In the genomic region with DNA sequence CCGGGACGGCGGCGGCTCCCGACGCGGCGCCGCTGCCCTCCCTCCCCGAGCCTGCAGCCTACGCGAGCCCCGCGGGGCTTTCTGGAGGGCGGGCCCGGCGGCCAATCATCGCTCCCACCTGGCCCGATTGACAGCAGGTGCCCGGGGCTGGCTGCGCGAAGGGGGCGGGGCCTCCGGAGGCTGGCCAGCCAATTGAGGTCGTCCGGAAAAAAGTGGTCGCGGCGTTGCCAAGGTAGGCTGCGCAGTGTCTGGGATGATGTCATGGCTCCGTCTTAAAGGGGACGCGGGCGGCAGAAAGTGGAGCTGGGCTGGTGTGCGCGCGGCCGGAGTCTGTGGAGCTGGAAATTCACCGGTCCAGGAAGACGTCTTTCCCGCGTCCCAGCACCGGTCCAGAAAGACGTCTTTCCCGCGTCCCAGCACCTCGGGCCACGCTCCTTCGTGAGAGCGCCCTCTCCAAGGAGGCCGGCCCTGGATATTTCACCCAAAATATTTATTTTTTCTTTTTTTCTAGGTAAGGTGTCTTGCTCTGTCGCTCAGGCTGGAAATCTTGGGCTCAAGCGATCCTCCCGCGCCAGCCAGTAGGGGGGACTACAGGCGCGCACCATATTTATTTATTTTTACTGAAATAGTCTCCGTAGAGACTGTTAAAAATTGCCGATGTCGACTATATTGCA, we compare ENCODE assay signal across 8 cellular contexts. TPM values are rescaled to one million over a fixed set of nuclear protein-coding genes. Genes with fewer than 3 reads are reported as not detected.
DNase-seq lines count a peak whose midpoint lies in the region; ATAC-seq, FAIRE-seq and TF ChIP-seq lines count a peak whose summit lies in the region.

A gene (minus strand): TSS at position 83 of the 674 bp plus-strand sequence. CDS start 154 bp downstream, outside the sequence.

- peak within 1 kb of the TSS; percentile 96 for H3K27ac Mint-ChIP-seq in chondrocyte (ENCODE audit: unreplicated experiment)

- DNase-seq in BE2C (peak; percentile 93), GM19238 (ENCODE audit: insufficient read length, low spot score) (peak; percentile 97), NCI-H510A treated with DMSO at 0.1 percent for 48 hours (lab: John Stamatoyannopoulos, UW) (peak; percentile 93), chondrocyte (ENCODE audit: low spot score) (peak; percentile 99), kidney (peak; percentile 99)
- DNase-seq in activated CD4-positive, alpha-beta T cell treated with anti-CD3 and anti-CD28 coated beads for 24 hours (ENCODE audit: low read depth in 2 of 2): peak; percentile 93 to 96
- DNase-seq in stimulated activated CD4-positive, alpha-beta T cell treated with anti-CD3 and anti-CD28 coated beads, Interleukin-15, amount 100 ng/mL, for 24 hours: peak; percentile 99

- TF ChIP-seq CTCF in BE2C (IDR thresholded peaks at IDR 0.05; ENCODE audit: low read depth, low read length): peak; percentile 49
- peak; percentile 90 for TF ChIP-seq CTCF in chondrocyte (IDR thresholded peaks at IDR 0.05)
- TF ChIP-seq CTCF in kidney (IDR thresholded peaks at IDR 0.05; ENCODE audit: borderline replicate concordance, extremely low read depth, insufficient read depth): peak; percentile 35

- H3K4me3 ChIP-seq in BE2C (ENCODE audit: low read depth, low read length): peak within 1 kb of the TSS; percentile 73
- H3K4me3 ChIP-seq in kidney (ENCODE audit: low read length in 2 of 2): peak within 1 kb of the TSS; percentile 81 to 87

- H3K4me1 Mint-ChIP-seq in chondrocyte (ENCODE audit: low read depth): peaks cover 30% of the 10 kb centered on the region

- peak within 1 kb of the TSS; percentile 72 to 98 for H3K9ac ChIP-seq in kidney (ENCODE audit: low read length in 2 of 2)

- peak within 1 kb of the TSS; percentile 92 to 93 for H3K27ac ChIP-seq in kidney (ENCODE audit: low read depth in 2 of 2, low read length in 2 of 2)

- H3K36me3 ChIP-seq in BE2C: no peaks in the 10 kb centered on the region
- peaks cover 0 to 5% of the 10 kb centered on the region in 2 donors for H3K36me3 ChIP-seq in kidney (ENCODE audit: control insufficient read depth in 1 of 2, insufficient read depth in 2 of 2, low read length in 2 of 2)

- ATAC-seq in HG03442 (IDR thresholded peaks at IDR 0.05; ENCODE audit: unreplicated experiment): peak; percentile 79

- H3K9me3 Mint-ChIP-seq in chondrocyte (ENCODE audit: low read depth): no peaks in the 10 kb centered on the region

- H3K4me1 ChIP-seq in BE2C: no peaks in the 10 kb centered on the region
- H3K4me1 ChIP-seq in kidney (ENCODE audit: control insufficient read depth in 1 of 2, insufficient read depth in 1 of 2, low read depth in 1 of 2, low read length in 2 of 2): peaks cover 6 to 18% of the 10 kb centered on the region in 2 donors

- peak; percentile 54 for FAIRE-seq in kidney (lab: Jason Lieb, UNC)

- peaks cover 4% of the 10 kb centered on the region for H3K36me3 Mint-ChIP-seq in chondrocyte (ENCODE audit: low read depth)

- intact Hi-C loops in kidney (cut with DNase I): no loop called here

- H3K9me3 ChIP-seq in BE2C: no peaks in the 10 kb centered on the region
- H3K9me3 ChIP-seq in kidney (ENCODE audit: control insufficient read depth in 1 of 2, low read length in 2 of 2): no peaks in the 10 kb centered on the region

- H3K4me3 Mint-ChIP-seq in chondrocyte (ENCODE audit: unreplicated experiment): peak within 1 kb of the TSS; percentile 89

- H3K27me3 Mint-ChIP-seq in chondrocyte (ENCODE audit: low read depth): no peaks in the 10 kb centered on the region

- no peaks in the 10 kb centered on the region for H3K27me3 ChIP-seq in BE2C

RNA-seq across cellular contexts. Expression of the gene that starts here (rescaled TPM):
- polyA plus RNA-seq in BE2C (2012; ENCODE audit: insufficient read depth, insufficient read length, low read depth): 58.9 TPM
- total RNA-seq in chondrocyte: 51.0 to 66.0 TPM (median 51.8 TPM) in 3 replicates
- 76.7 TPM for total RNA-seq in kidney
- polyA plus RNA-seq in kidney (ENCODE audit: insufficient read depth, low read depth, low replicate concordance): 62.4 TPM

Comparison
In these comparisons a context has a peak if more than half of its experiments do, and no peak if none do; other contexts are left out.
1. Peak in every context shown above with its lines: DNase-seq, ATAC-seq, H3K4me3 ChIP-seq and H3K27ac ChIP-seq.
2. CTCF ChIP-seq: peak in every context shown above with its lines; median percentile 90 in chondrocyte; 49 in BE2C; 35 in kidney.